In the genomic region with DNA sequence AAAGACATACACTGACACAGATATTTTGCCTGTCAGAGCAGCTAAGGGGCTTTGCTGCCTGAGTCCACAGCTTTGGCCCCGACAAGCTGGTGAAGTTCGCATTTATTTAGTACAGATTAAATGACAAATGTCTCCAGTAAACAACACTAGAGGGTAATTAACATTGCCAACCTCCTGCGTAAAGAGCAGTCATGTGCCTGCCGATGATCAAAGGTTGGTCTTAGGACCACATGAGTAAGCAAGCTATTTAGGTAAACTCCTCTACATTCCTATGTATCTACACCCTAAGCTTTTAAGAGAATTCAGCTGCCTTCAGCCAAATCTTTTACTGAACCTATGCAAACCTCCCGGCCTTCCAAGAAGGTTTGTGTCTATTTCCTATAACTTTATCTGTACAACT, we compare ENCODE assay signal across 22 cellular contexts.
"Had no signal": no experiment of that assay in that cellular context is flagged by ENCODE, and none has a peak within 500 bp of the region (broad histone marks: within the 10 kb centered on the region; RNA-seq: fewer than 3 reads in every experiment).

No MANE protein-coding gene starts in this region.

- DNase-seq: cortex of kidney; effector memory CD4-positive, alpha-beta T cell; gastrocnemius medialis; heart right ventricle; immature natural killer cell; left ventricle myocardium inferior; mesenchymal stem cell; naive thymus-derived CD4-positive, alpha-beta T cell; ovary; spleen; stimulated activated CD4-positive, alpha-beta T cell treated with anti-CD3 and anti-CD28 coated beads, Interleukin-15, amount 100 ng/mL, for 24 hours; stimulated activated CD4-positive, alpha-beta T cell treated with anti-CD3 and anti-CD28 coated beads, Interleukin-1b, Interleukin-23, amount 100 ng/mL, for 48 hours; stimulated activated CD4-positive, alpha-beta T cell treated with anti-CD3 and anti-CD28 coated beads, Interleukin-4, amount 100 ng/mL, for 24 hours; tibial artery; upper lobe of left lung; uterus had no signal

- H3K36me3 ChIP-seq: esophagus muscularis mucosa, gastrocnemius medialis, heart right ventricle, left ventricle myocardium inferior, ovary, spleen, tibial artery, upper lobe of left lung, uterus had no signal

- H3K27me3 Mint-ChIP-seq: stimulated activated memory B cell treated with anti-CD40 and anti-IgM and Interleukin-4, amounts not matched to agents 10 μg/mL and 1 μg/mL and 100 μg/mL, for 72 hours; stimulated activated naive CD8-positive, alpha-beta T cell treated with anti-CD3 and anti-CD28 coated beads, Interleukin-15, Interleukin-2, amounts not matched to agents 100 ng/mL and 50 ng/mL, for 24 hours had no signal

- H3K9me3 Mint-ChIP-seq: immature natural killer cell; naive thymus-derived CD4-positive, alpha-beta T cell; stimulated activated memory B cell treated with anti-CD40 and anti-IgM and Interleukin-4, amounts not matched to agents 10 μg/mL and 1 μg/mL and 100 μg/mL, for 72 hours; stimulated activated naive CD8-positive, alpha-beta T cell treated with anti-CD3 and anti-CD28 coated beads, Interleukin-15, Interleukin-2, amounts not matched to agents 100 ng/mL and 50 ng/mL, for 24 hours had no signal

- H3K4me1 Mint-ChIP-seq: immature natural killer cell; stimulated activated memory B cell treated with anti-CD40 and anti-IgM and Interleukin-4, amounts not matched to agents 10 μg/mL and 1 μg/mL and 100 μg/mL, for 72 hours had no signal

- H3K36me3 Mint-ChIP-seq: immature natural killer cell; naive thymus-derived CD4-positive, alpha-beta T cell; stimulated activated memory B cell treated with anti-CD40 and anti-IgM and Interleukin-4, amounts not matched to agents 10 μg/mL and 1 μg/mL and 100 μg/mL, for 72 hours had no signal

- H3K4me1 ChIP-seq: uterus had no signal

- H3K27ac Mint-ChIP-seq: immature natural killer cell; naive thymus-derived CD4-positive, alpha-beta T cell; stimulated activated memory B cell treated with anti-CD40 and anti-IgM and Interleukin-4, amounts not matched to agents 10 μg/mL and 1 μg/mL and 100 μg/mL, for 72 hours; stimulated activated naive CD8-positive, alpha-beta T cell treated with anti-CD3 and anti-CD28 coated beads, Interleukin-15, Interleukin-2, amounts not matched to agents 100 ng/mL and 50 ng/mL, for 24 hours had no signal

- H3K27me3 ChIP-seq: esophagus muscularis mucosa, gastrocnemius medialis, heart right ventricle, ovary, spleen, tibial artery, upper lobe of left lung, uterus had no signal

- H3K9me3 ChIP-seq: esophagus muscularis mucosa, gastrocnemius medialis, ovary, tibial artery, upper lobe of left lung, uterus had no signal

- ATAC-seq: gastrocnemius medialis; heart right ventricle; sciatic nerve; stimulated activated memory B cell treated with anti-CD40 and anti-IgM and Interleukin-4, amounts not matched to agents 10 μg/mL and 1 μg/mL and 100 μg/mL, for 72 hours had no signal

- H3K4me3 ChIP-seq: esophagus muscularis mucosa, gastrocnemius medialis, heart right ventricle, left ventricle myocardium inferior, lung, ovary, spleen, tibial artery, upper lobe of left lung, uterus had no signal

- H3K27ac ChIP-seq: epithelial cell of prostate, esophagus muscularis mucosa, gastrocnemius medialis, heart right ventricle, left ventricle myocardium inferior, ovary, tibial artery, uterus had no signal

- H3K4me3 Mint-ChIP-seq: immature natural killer cell; naive thymus-derived CD4-positive, alpha-beta T cell; stimulated activated memory B cell treated with anti-CD40 and anti-IgM and Interleukin-4, amounts not matched to agents 10 μg/mL and 1 μg/mL and 100 μg/mL, for 72 hours; stimulated activated naive CD8-positive, alpha-beta T cell treated with anti-CD3 and anti-CD28 coated beads, Interleukin-15, Interleukin-2, amounts not matched to agents 100 ng/mL and 50 ng/mL, for 24 hours had no signal
